15 cellular contexts compared by ENCODE assay signal in the genomic region with DNA sequence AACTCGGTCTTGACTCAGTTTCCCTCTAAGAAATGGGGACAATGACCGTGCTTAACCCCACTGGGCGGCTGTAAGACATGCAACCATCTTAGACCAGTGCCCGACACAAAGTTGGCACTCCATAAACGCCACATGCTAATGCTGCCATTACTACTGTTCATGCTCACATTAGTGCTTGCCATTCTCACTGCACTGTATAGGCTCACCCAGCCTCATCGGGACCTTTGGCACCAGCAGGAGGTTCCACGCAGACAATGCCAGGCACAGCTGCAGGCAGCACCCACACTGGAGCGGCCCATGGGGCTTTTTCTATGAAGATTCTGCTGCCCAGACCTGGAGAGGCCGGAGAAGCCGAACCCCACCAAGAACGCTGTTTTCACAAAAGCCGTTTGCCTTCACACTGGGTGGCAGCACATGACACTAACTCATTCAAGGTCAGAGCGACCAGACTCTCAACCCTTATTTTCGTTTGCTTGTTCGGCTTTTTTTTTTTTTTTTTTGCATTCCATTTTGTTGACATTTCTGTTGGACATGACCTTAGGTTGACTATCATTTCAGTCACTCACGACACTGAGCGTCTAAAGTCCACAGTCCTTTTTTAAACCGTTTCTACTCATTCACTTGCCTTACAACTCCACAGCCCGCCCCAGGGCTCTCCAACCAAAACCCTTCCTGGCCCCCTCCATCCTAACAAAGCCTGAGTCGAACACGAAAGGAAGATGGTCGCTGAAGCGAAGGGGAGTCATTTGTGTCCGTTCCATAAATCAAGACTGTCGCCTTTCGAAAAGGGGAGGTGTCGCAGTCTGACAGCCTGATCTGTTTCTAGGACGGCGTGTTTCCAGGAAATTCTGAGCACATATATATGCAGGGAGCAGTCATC.
DNase-seq lines count a peak whose midpoint lies in the region; ATAC-seq, FAIRE-seq and TF ChIP-seq lines count a peak whose summit lies in the region.
"Had no signal": no experiment of that assay in that cellular context is flagged by ENCODE, and none has a peak within 500 bp of the region (broad histone marks: within the 10 kb centered on the region; RNA-seq: fewer than 3 reads in every experiment).

No MANE protein-coding gene starts in this region.

- H3K27me3 ChIP-seq in bronchial epithelial cell (ENCODE audit: control insufficient read depth, insufficient read depth, low read length) (no peaks in the 10 kb centered on the region), lower lobe of right lung (ENCODE audit: low read depth) (no peaks in the 10 kb centered on the region), small intestine (ENCODE audit: control insufficient read depth in 2 of 2, insufficient read depth in 2 of 2, low read length in 2 of 2) (no peaks in the 10 kb centered on the region)

- H3K4me1 ChIP-seq in lower lobe of right lung (no peaks in the 10 kb centered on the region), small intestine (ENCODE audit: control insufficient read depth in 2 of 2, insufficient read depth in 1 of 2, low read depth in 1 of 2, low read length in 1 of 2) (no peaks in the 10 kb centered on the region)

- H3K27ac ChIP-seq in lower lobe of right lung: no peak overlapping the region
- peak overlapping the region in 1 of 2 donors; percentile 45 for H3K27ac ChIP-seq in small intestine (ENCODE audit: low read depth in 1 of 2, low read length in 1 of 2)
- H3K27ac ChIP-seq: coronary artery, KMS-11 had no signal

- ATAC-seq in lower lobe of right lung: peak; percentile 21 to 27
- no peak for ATAC-seq in HG03521 (IDR thresholded peaks at IDR 0.05; ENCODE audit: unreplicated experiment)
- ATAC-seq: activated CD4-positive, CD25-positive, alpha-beta regulatory T cell treated with anti-CD3 and anti-CD28 coated beads, Interleukin-2, amount 50 U/mL, for 24 hours had no signal

- H3K36me3 ChIP-seq in bronchial epithelial cell (ENCODE audit: control insufficient read depth, insufficient read depth, low read length): no peaks in the 10 kb centered on the region
- H3K36me3 ChIP-seq in lower lobe of right lung: no peaks in the 10 kb centered on the region
- H3K36me3 ChIP-seq in small intestine (ENCODE audit: control insufficient read depth in 2 of 2, insufficient read depth in 2 of 2, low read length in 2 of 2): no peaks in the 10 kb centered on the region

- DNase-seq in HT-29 (ENCODE audit: low spot score): peak; percentile 44
- DNase-seq in bronchial epithelial cell (ENCODE audit: low read depth): no peak
- no peak for DNase-seq in lower lobe of right lung
- DNase-seq in small intestine: peak; percentile 79
- DNase-seq in SIG-M5 (lab: John Stamatoyannopoulos, UW): no peak
- no peak for DNase-seq in NCI-H1417 treated with DMSO at 0.1 percent for 48 hours (lab: John Stamatoyannopoulos, UW)
- DNase-seq: activated CD8-positive, alpha-beta memory T cell treated with anti-CD3 and anti-CD28 coated beads, Interleukin-2, amount 50 U/mL, for 4 hours; activated gamma-delta T cell treated with Interleukin-2 at 50 U/mL for 16 hours; EL; erythroblast; SHP77 treated with DMSO at 0.1 percent for 48 hours had no signal

- TF ChIP-seq CTCF in bronchial epithelial cell (IDR thresholded peaks at IDR 0.05; ENCODE audit: insufficient read depth, low read length, severe bottlenecking): no peak
- no peak for TF ChIP-seq CTCF in lower lobe of right lung (IDR thresholded peaks at IDR 0.05)

- intact Hi-C loops in lower lobe of right lung (cut with DNase I): no loop called here

- WGBS in small intestine, 3 donors: 26 to 57% (median 40%) methylated on average over 29 of the region's 29 CpGs

- H3K9me3 ChIP-seq in lower lobe of right lung (peaks cover 8% of the 10 kb centered on the region), small intestine (ENCODE audit: control insufficient read depth, low read depth) (no peaks in the 10 kb centered on the region)

- no peak overlapping the region for H3K4me3 ChIP-seq in bronchial epithelial cell (ENCODE audit: low read depth, low read length)
- H3K4me3 ChIP-seq in lower lobe of right lung: no peak overlapping the region
- H3K4me3 ChIP-seq in small intestine (ENCODE audit: low read depth in 1 of 2, low read length in 2 of 2): peak overlapping the region in 1 of 2 donors; percentile 36
- H3K4me3 ChIP-seq: coronary artery had no signal

- FAIRE-seq in bronchial epithelial cell (lab: Jason Lieb, UNC) (peak; percentile 18), small intestine (lab: Jason Lieb, UNC) (no peak)

Comparison
In these comparisons a context has a peak if more than half of its experiments do, and no peak if none do; other contexts are left out.
1. DNase-seq: peak in HT-29 (single experiment) and small intestine (single experiment); none in bronchial epithelial cell (single experiment), lower lobe of right lung (single experiment), SIG-M5 (single experiment) and NCI-H1417 treated with DMSO at 0.1 percent for 48 hours (single experiment).